27 cellular contexts compared by ENCODE assay signal in the genomic region with DNA sequence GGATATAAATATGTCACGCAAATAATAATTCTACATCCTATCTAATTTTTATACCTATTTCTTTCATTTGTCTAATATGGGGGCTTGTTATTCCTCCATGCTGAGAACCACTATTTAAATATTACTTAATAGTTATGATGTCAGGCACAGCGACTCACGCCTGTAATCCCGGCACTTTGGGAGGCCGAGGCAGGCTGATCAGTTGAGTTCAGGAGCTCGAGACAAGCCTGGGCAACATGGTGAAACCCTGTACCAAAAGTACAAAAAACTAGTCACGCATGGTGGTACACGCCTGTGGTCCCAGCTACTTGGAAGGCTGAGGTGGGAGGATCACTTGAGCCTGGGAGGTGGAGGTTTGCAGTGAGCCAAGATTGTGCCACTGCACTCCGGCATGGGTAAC. TPM values are rescaled to one million over a fixed set of nuclear protein-coding genes. Genes with fewer than 3 reads are reported as not detected.
A peak's percentile ranks its signal among the peaks of the same experiment; 100 is the strongest.
DNase-seq lines count a peak whose midpoint lies in the region; ATAC-seq, FAIRE-seq and TF ChIP-seq lines count a peak whose summit lies in the region.
"Had no signal": no experiment of that assay in that cellular context is flagged by ENCODE, and none has a peak within 500 bp of the region (broad histone marks: within the 10 kb centered on the region; RNA-seq: fewer than 3 reads in every experiment).

No MANE protein-coding gene starts in this region.

- H2AFZ ChIP-seq in keratinocyte (ENCODE audit: control insufficient read depth, low read length): no peak overlapping the region
- H2AFZ ChIP-seq: GM23248 had no signal

- DNase-seq in MCF 10A (ENCODE audit: unreplicated experiment): peak; percentile 39
- DNase-seq in breast epithelium (ENCODE audit: low spot score in 2 of 2): no peak
- peak; percentile 81 for DNase-seq in bronchial epithelial cell (ENCODE audit: low read depth)
- no peak for DNase-seq in keratinocyte (ENCODE audit: low read depth, low spot score)
- no peak for DNase-seq in mucosa of gallbladder (ENCODE audit: low spot score)
- DNase-seq in GM19240 (ENCODE audit: insufficient read length, low spot score): no peak
- DNase-seq: ACHN; DMS53; GDM1; GM23248; H9; NCI-H1105; NCI-H146; NCI-H2029; NCI-H2227 treated with DMSO at 0.1 percent for 48 hours; NCI-H510A; NCI-H748 treated with DMSO at 0.1 percent for 48 hours; NK-92 treated with Interleukin-12 subunit alpha and Interleukin-12 subunit beta, amount 100 ng/mL, for 24 hours; SJCRH30 had no signal

- no peaks in the 10 kb centered on the region for H3K27me3 ChIP-seq in breast epithelium
- no peaks in the 10 kb centered on the region for H3K27me3 ChIP-seq in bronchial epithelial cell (ENCODE audit: control insufficient read depth, insufficient read depth, low read length)
- H3K27me3 ChIP-seq in keratinocyte (ENCODE audit: control insufficient read depth, extremely low read depth, insufficient read depth, low read length): no peaks in the 10 kb centered on the region
- H3K27me3 ChIP-seq: BLaER1, SJCRH30 had no signal

- H3K36me3 Mint-ChIP-seq in MCF 10A (ENCODE audit: insufficient read depth, unreplicated experiment): peaks cover 16% of the 10 kb centered on the region

- H3K4me1 ChIP-seq in breast epithelium (no peaks in the 10 kb centered on the region), keratinocyte (ENCODE audit: control insufficient read depth, extremely low read depth, insufficient read depth, low read length) (peaks cover 5% of the 10 kb centered on the region)

- intact Hi-C loops in MCF 10A (cut with micrococcal nuclease): no loop called here
- intact Hi-C loops in breast epithelium (cut with DNase I; ENCODE audit: low total_unique reads): no loop called here

- dilution Hi-C loops in keratinocyte (cut with MboI; ENCODE audit: extremely low pct_ligation_motif_present, low sequenced_read_pairs): no loop called here

- BruUV-seq in MCF 10A (replicated peaks; lab: Mats Ljungman, UMichigan): no TSS peak

- H3K4me3 ChIP-seq in breast epithelium (no peak overlapping the region), bronchial epithelial cell (ENCODE audit: low read depth, low read length) (no peak overlapping the region), keratinocyte (ENCODE audit: control insufficient read depth in 2 of 3, extremely low read depth in 1 of 3, insufficient read depth in 2 of 3, low read depth in 1 of 3, low read length in 3 of 3) (no peak overlapping the region)
- H3K4me3 ChIP-seq: BLaER1, GM23248, K562, SJCRH30 had no signal

- TF ChIP-seq CTCF in MCF 10A (IDR thresholded peaks at IDR 0.05; ENCODE audit: unreplicated experiment) (no peak), breast epithelium (IDR thresholded peaks at IDR 0.05) (no peak), bronchial epithelial cell (IDR thresholded peaks at IDR 0.05; ENCODE audit: insufficient read depth, low read length, severe bottlenecking) (no peak), keratinocyte (optimal IDR thresholded peaks at IDR 0.05 in 1 of 3, IDR thresholded peaks at IDR 0.05 in 1 of 3, conservative IDR thresholded peaks at IDR 0.05 in 1 of 3; ENCODE audit: extremely low read depth in 1 of 3, insufficient read depth in 2 of 3, low read length in 3 of 3) (no peak)

- no peak overlapping the region for H3K4me3 Mint-ChIP-seq in MCF 10A (ENCODE audit: unreplicated experiment)
- H3K4me3 Mint-ChIP-seq: H9 had no signal

- no peak overlapping the region for H3K4me2 ChIP-seq in keratinocyte (ENCODE audit: control insufficient read depth, extremely low read depth, insufficient read depth, low read depth, low read length)
- H3K4me2 ChIP-seq: BLaER1 had no signal

- H3K27me3 Mint-ChIP-seq in MCF 10A (ENCODE audit: insufficient read depth, unreplicated experiment): no peaks in the 10 kb centered on the region

- ATAC-seq in HG03520 (IDR thresholded peaks at IDR 0.05; ENCODE audit: unreplicated experiment): no peak
- no peak for ATAC-seq in GM18867 (IDR thresholded peaks at IDR 0.05; ENCODE audit: unreplicated experiment)
- ATAC-seq: HepG2, K562, Panc1 had no signal

- CTCF ChIA-PET in MCF 10A (lab: Yijun Ruan, JAX): no interaction called here

- POLR2A ChIA-PET in MCF 10A (lab: Yijun Ruan, JAX): no interaction called here

- FAIRE-seq in bronchial epithelial cell (lab: Jason Lieb, UNC) (no peak), keratinocyte (lab: Jason Lieb, UNC) (no peak)
- FAIRE-seq: HepG2, K562 had no signal

- TF ChIP-seq POLR2A in breast epithelium (IDR thresholded peaks at IDR 0.05): no peak

- H3K27ac Mint-ChIP-seq in MCF 10A (ENCODE audit: low read depth, unreplicated experiment): no peak overlapping the region

- H3K9me1 ChIP-seq in keratinocyte (ENCODE audit: control insufficient read depth, extremely low read depth, insufficient read depth, low read length): no peaks in the 10 kb centered on the region

- H3K36me3 ChIP-seq in breast epithelium (no peaks in the 10 kb centered on the region), bronchial epithelial cell (ENCODE audit: control insufficient read depth, insufficient read depth, low read length) (peaks cover 2% of the 10 kb centered on the region), keratinocyte (ENCODE audit: control insufficient read depth in 2 of 2, extremely low read depth in 1 of 2, insufficient read depth in 2 of 2, low read length in 2 of 2) (no peaks in the 10 kb centered on the region)

- no peak overlapping the region for H3K9ac ChIP-seq in keratinocyte (ENCODE audit: control insufficient read depth, extremely low read depth, insufficient read depth, low read length)
- H3K9ac ChIP-seq: BLaER1, GM23248 had no signal

- H3K9me3 Mint-ChIP-seq in MCF 10A (ENCODE audit: unreplicated experiment): no peaks in the 10 kb centered on the region
- H3K9me3 Mint-ChIP-seq: H9 had no signal

- H3K27ac ChIP-seq in breast epithelium: no peak overlapping the region
- H3K27ac ChIP-seq in keratinocyte (ENCODE audit: control insufficient read depth, insufficient read depth, low read length): peak overlapping the region; percentile 7
- H3K27ac ChIP-seq: 22Rv1, BLaER1, GM23248, HL-60, SJCRH30 had no signal

- H3K9me3 ChIP-seq in breast epithelium (no peaks in the 10 kb centered on the region), keratinocyte (ENCODE audit: control insufficient read depth, low read depth, low read length) (no peaks in the 10 kb centered on the region)
- H3K9me3 ChIP-seq: BLaER1, SJCRH30 had no signal

- no peaks in the 10 kb centered on the region for H4K20me1 ChIP-seq in keratinocyte (ENCODE audit: control insufficient read depth, extremely low read depth, insufficient read depth, low read length)
- H4K20me1 ChIP-seq: BLaER1 had no signal

- H3K4me1 Mint-ChIP-seq in MCF 10A (ENCODE audit: insufficient read depth, unreplicated experiment): no peaks in the 10 kb centered on the region
- H3K4me1 Mint-ChIP-seq: H9 had no signal

- no peaks in the 10 kb centered on the region for H3K79me2 ChIP-seq in keratinocyte (ENCODE audit: control insufficient read depth, insufficient read depth, low read length)

RNA-seq across cellular contexts. Expression of a gene that starts 45.2 kb away (rescaled TPM):
- total RNA-seq in MCF 10A (2022) (12.4 and 14.6 TPM in 2 replicates), breast epithelium (10 to 100 TPM; 12.8 to 19.3 (median 18.0) TPM), bronchial epithelial cell (8.3 and 9.2 TPM in 2 replicates), mucosa of gallbladder (9.6 TPM)
- 4.3 to 8.1 TPM (median 5.3 TPM) in 3 replicates for polyA plus RNA-seq in keratinocyte
- polyA plus RNA-seq in keratinocyte (2011; ENCODE audit: low read depth): 9.7 TPM
- 1.7 and 4.3 TPM in 2 replicates for polyA plus RNA-seq in keratinocyte (2011; cell fraction: cytosol; rRNA removed)
- 7.2 and 11.0 TPM in 2 replicates for polyA plus RNA-seq in keratinocyte (2011; cell fraction: nucleus; rRNA removed)
- 3.7 and 4.9 TPM in 2 replicates for polyA plus RNA-seq in keratinocyte (2012; ENCODE audit: low replicate concordance)
- polyA minus RNA-seq in keratinocyte: 0.52 to 9.9 TPM (median 3.5 TPM) in 3 replicates
- polyA minus RNA-seq in keratinocyte (2011; cell fraction: cytosol; rRNA and poly(A)+ RNA removed): 2.5 TPM
- 8.7 and 16.1 TPM in 2 replicates for polyA minus RNA-seq in keratinocyte (2011; cell fraction: nucleus; rRNA and poly(A)+ RNA removed)

Comparison
In these comparisons a context has a peak if more than half of its experiments do, and no peak if none do; other contexts are left out.
1. DNase-seq: peak in MCF 10A (single experiment) and bronchial epithelial cell (single experiment); none in breast epithelium (0 of 2), keratinocyte (single experiment), mucosa of gallbladder (single experiment) and GM19240 (single experiment).